In genomic region chr10:2620827-2621521, GRCh38 we compare ENCODE assay signal across 23 cellular contexts.
"Had no signal": no experiment of that assay in that cellular context is flagged by ENCODE, and none has a peak within 500 bp of the region (broad histone marks: within the 10 kb centered on the region; RNA-seq: fewer than 3 reads in every experiment).

No MANE protein-coding gene starts in this region.

- H3K27me3 Mint-ChIP-seq: activated T-cell treated with anti-CD3 and anti-CD28 coated beads, Interleukin-2, amount 50 U/mL, for 24 hours had no signal

- H3K4me1 Mint-ChIP-seq: activated T-helper 17 cell treated with anti-CD3 and anti-CD28 coated beads, Interleukin-2, amount 50 U/mL, for 72 hours; naive thymus-derived CD8-positive, alpha-beta T cell had no signal

- H3K9me3 ChIP-seq: ascending aorta, left ventricle myocardium inferior, testis, uterus had no signal

- H3K36me3 Mint-ChIP-seq: activated naive CD4-positive, alpha-beta T cell treated with anti-CD3 and anti-CD28 coated beads, Interleukin-2, amount 50 U/mL, for 72 hours; mesothelial cell of epicardium; naive thymus-derived CD8-positive, alpha-beta T cell had no signal

- H3K9me3 Mint-ChIP-seq: activated naive CD4-positive, alpha-beta T cell treated with anti-CD3 and anti-CD28 coated beads, Interleukin-2, amount 50 U/mL, for 72 hours; activated T-cell treated with anti-CD3 and anti-CD28 coated beads, Interleukin-2, amount 50 U/mL, for 24 hours; activated T-helper 17 cell treated with anti-CD3 and anti-CD28 coated beads, Interleukin-2, amount 50 U/mL, for 72 hours; mesothelial cell of epicardium had no signal

- ATAC-seq: activated naive CD4-positive, alpha-beta T cell treated with anti-CD3 and anti-CD28 coated beads, Interleukin-2, amount 50 U/mL, for 72 hours; activated T-helper 17 cell treated with anti-CD3 and anti-CD28 coated beads, Interleukin-2, amount 50 U/mL, for 72 hours; naive thymus-derived CD8-positive, alpha-beta T cell had no signal

- H3K4me3 ChIP-seq: ascending aorta, left ventricle myocardium inferior, sigmoid colon, smooth muscle cell, testis, uterus had no signal

- H3K36me3 ChIP-seq: ascending aorta, brain microvascular endothelial cell, left ventricle myocardium inferior, sigmoid colon, uterus had no signal

- DNase-seq: activated T-cell treated with anti-CD3 and anti-CD28 coated beads, Interleukin-2, amount 50 U/mL, for 24 hours; brain microvascular endothelial cell; central memory CD4-positive, alpha-beta T cell; dermis blood vessel endothelial cell; effector memory CD4-positive, alpha-beta T cell; left ventricle myocardium inferior; naive thymus-derived CD8-positive, alpha-beta T cell; retina; sigmoid colon; stimulated activated CD4-positive, alpha-beta T cell treated with anti-CD3 and anti-CD28 coated beads, Interleukin-15, amount 100 ng/mL, for 24 hours; stimulated activated CD4-positive, alpha-beta T cell treated with anti-CD3 and anti-CD28 coated beads, Interleukin-2, amount 100 ng/mL, for 48 hours; stimulated activated CD8-positive, alpha-beta memory T cell treated with anti-CD3 and anti-CD28 coated beads, Interleukin-4, amount 100 ng/mL, for 48 hours; stimulated activated naive CD4-positive, alpha-beta T cell; testis; trophoblast cell; uterus had no signal

- H3K4me1 ChIP-seq: ascending aorta, left ventricle myocardium inferior, sigmoid colon, testis, uterus had no signal

- H3K4me2 ChIP-seq: smooth muscle cell had no signal

- H3K27ac Mint-ChIP-seq: activated naive CD4-positive, alpha-beta T cell treated with anti-CD3 and anti-CD28 coated beads, Interleukin-2, amount 50 U/mL, for 72 hours; activated T-cell treated with anti-CD3 and anti-CD28 coated beads, Interleukin-2, amount 50 U/mL, for 24 hours; activated T-helper 17 cell treated with anti-CD3 and anti-CD28 coated beads, Interleukin-2, amount 50 U/mL, for 72 hours; mesothelial cell of epicardium; naive thymus-derived CD8-positive, alpha-beta T cell; progenitor cell of endocrine pancreas had no signal

- H3K27ac ChIP-seq: ascending aorta, brain microvascular endothelial cell, epithelial cell of prostate, left ventricle myocardium inferior, sigmoid colon, testis, uterus had no signal

- H3K4me3 Mint-ChIP-seq: activated T-cell treated with anti-CD3 and anti-CD28 coated beads, Interleukin-2, amount 50 U/mL, for 24 hours; activated T-helper 17 cell treated with anti-CD3 and anti-CD28 coated beads, Interleukin-2, amount 50 U/mL, for 72 hours; mesothelial cell of epicardium; naive thymus-derived CD8-positive, alpha-beta T cell had no signal

- H3K27me3 ChIP-seq: ascending aorta, brain microvascular endothelial cell, sigmoid colon, testis, uterus had no signal
